In the genomic region with DNA sequence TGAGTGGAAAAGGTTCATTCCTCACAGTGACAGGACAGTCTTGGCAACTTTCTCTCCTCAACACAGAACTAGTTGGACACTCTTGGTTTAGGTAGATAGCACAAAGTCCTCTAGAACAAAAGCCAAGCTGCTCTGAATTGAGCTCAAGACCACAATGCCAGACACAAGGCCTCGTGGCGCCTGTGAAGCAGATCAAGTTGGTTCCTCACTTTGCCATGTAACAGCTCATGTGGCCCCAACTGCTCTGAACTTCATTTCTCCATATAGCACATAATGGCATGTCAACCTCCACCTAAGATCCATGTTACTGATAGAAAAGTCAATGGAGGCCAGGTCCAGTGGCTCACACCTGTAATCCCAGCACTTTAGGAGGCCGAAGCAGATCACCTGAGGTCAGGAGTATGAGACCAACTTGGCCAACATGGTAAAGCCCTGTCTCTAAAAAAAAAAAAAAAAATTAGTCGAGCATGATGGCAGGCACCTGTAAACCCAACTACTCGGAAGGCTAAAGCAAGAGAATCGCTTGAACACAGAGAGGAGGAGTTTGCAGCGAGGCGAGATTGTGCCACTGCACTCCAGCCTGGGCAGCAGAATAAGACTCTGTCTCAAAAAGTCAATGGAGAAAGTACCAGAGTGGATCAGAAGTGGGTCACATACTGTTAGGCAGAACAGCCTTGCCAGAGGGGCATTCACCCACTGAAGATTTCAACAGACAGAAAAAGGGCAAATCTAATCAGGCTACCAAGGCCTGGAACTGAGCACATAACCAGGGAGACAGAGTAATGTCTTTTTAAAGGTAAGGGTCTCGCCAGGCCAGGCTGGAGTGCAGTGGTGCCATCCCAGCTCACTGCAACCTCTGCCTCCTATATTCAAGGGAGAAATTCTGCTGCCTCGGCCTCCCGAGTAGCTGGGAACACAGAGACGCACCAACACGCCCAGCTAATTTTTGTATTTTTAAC, we compare ENCODE assay signal across 15 cellular contexts. TPM values are rescaled to one million over a fixed set of nuclear protein-coding genes. Genes with fewer than 3 reads are reported as not detected.
A peak's percentile ranks its signal among the peaks of the same experiment; 100 is the strongest.
DNase-seq lines count a peak whose midpoint lies in the region; ATAC-seq and TF ChIP-seq lines count a peak whose summit lies in the region.
"Had no signal": no experiment of that assay in that cellular context is flagged by ENCODE, and none has a peak within 500 bp of the region (broad histone marks: within the 10 kb centered on the region; RNA-seq: fewer than 3 reads in every experiment).

No MANE protein-coding gene starts in this region.

- peak overlapping the region; percentile 10 for H3K27ac Mint-ChIP-seq in activated CD4-positive, alpha-beta T cell treated with anti-CD3 and anti-CD28 coated beads for 36 hours
- peak overlapping the region; percentile 77 to 83 for H3K27ac Mint-ChIP-seq in effector memory CD8-positive, alpha-beta T cell

- ATAC-seq in activated CD4-positive, alpha-beta T cell treated with anti-CD3 and anti-CD28 coated beads for 36 hours = no peak
- no peak for ATAC-seq in effector memory CD8-positive, alpha-beta T cell (replicated peaks)
- ATAC-seq in omental fat pad (ENCODE audit: low FRiP score) (peak; percentile 17), GM21529 (IDR thresholded peaks at IDR 0.05; ENCODE audit: unreplicated experiment) (no peak)
- ATAC-seq: lower lobe of right lung had no signal

- H3K36me3 Mint-ChIP-seq in activated CD4-positive, alpha-beta T cell treated with anti-CD3 and anti-CD28 coated beads for 36 hours (ENCODE audit: low read depth) = peaks cover 75% of the 10 kb centered on the region
- H3K36me3 Mint-ChIP-seq in effector memory CD8-positive, alpha-beta T cell (ENCODE audit: insufficient read depth) = peaks cover 100% of the 10 kb centered on the region

- DNase-seq in activated CD4-positive, alpha-beta T cell treated with anti-CD3 and anti-CD28 coated beads for 36 hours = no peak
- no peak for DNase-seq in activated CD4-positive, alpha-beta T cell treated with anti-CD3 and anti-CD28 coated beads, Interleukin-2, amount 50 U/mL, for 48 hours
- no peak for DNase-seq in effector memory CD8-positive, alpha-beta T cell
- no peak for DNase-seq in omental fat pad (ENCODE audit: low spot score)
- DNase-seq in NCI-H1694 (lab: John Stamatoyannopoulos, UW) = no peak
- DNase-seq in GM10248 (ENCODE audit: extremely low spot score) = no peak
- DNase-seq: DMS153, islet precursor cell, lower lobe of right lung, MM.1S, NCI-H187 treated with DMSO at 0.1 percent for 48 hours, testis had no signal

- H3K4me3 ChIP-seq in HEK293 (ENCODE audit: low read depth, low read length) = no peak overlapping the region
- H3K4me3 ChIP-seq: BLaER1 treated with 17β-estradiol and CSF1 and Interleukin-3, amounts not matched to agents 10 nM and 100 nM; lower lobe of right lung; testis had no signal

- no peak overlapping the region for H3K4me3 Mint-ChIP-seq in activated CD4-positive, alpha-beta T cell treated with anti-CD3 and anti-CD28 coated beads for 36 hours
- H3K4me3 Mint-ChIP-seq in effector memory CD8-positive, alpha-beta T cell = peak overlapping the region; percentile 29 to 41

- POLR2A ChIA-PET in activated CD4-positive, alpha-beta T cell treated with anti-CD3 and anti-CD28 coated beads for 36 hours (lab: Charles Lee) = interaction anchor here (0.6 to 1.8 kb wide), 9 partner anchors 9 to 698 kb away, joined by 3 to 16 read pairs (median 5); partner anchors contain the start of genes CPNE1, RBM12 and RBM39
- POLR2A ChIA-PET in HEK293 (lab: Yijun Ruan, JAX) (interaction anchor here (0.6 to 1.5 kb wide), 5 partner anchors 9 to 52 kb away, joined by 3 to 6 read pairs (median 3); partner anchors contain the start of genes PHF20 and RBM39), GM10248 (lab: Yijun Ruan, JAX) (interaction anchor here (0.9 to 2.4 kb wide), 7 partner anchors 8 to 99 kb away, joined by 3 to 19 read pairs (median 3); partner anchors contain the start of genes NFS1 and ROMO1)

- no peaks in the 10 kb centered on the region for H3K9me3 Mint-ChIP-seq in activated CD4-positive, alpha-beta T cell treated with anti-CD3 and anti-CD28 coated beads for 36 hours (ENCODE audit: low read depth)
- H3K9me3 Mint-ChIP-seq in effector memory CD8-positive, alpha-beta T cell = no peaks in the 10 kb centered on the region

- H3K4me1 ChIP-seq in HEK293 (ENCODE audit: control insufficient read depth, insufficient read depth, low read length) = no peaks in the 10 kb centered on the region
- H3K4me1 ChIP-seq: testis had no signal

- H3K27ac ChIP-seq in HEK293 (ENCODE audit: extremely low read depth, low read depth, low read length) = no peak overlapping the region
- H3K27ac ChIP-seq: BLaER1 treated with 17β-estradiol and CSF1 and Interleukin-3, amounts not matched to agents 10 nM and 100 nM; lower lobe of right lung; testis had no signal

- H3K36me3 ChIP-seq in HEK293 (ENCODE audit: control insufficient read depth in 2 of 2, insufficient read depth in 1 of 2, low read length in 2 of 2) = peaks cover 91 to 100% of the 10 kb centered on the region in 2 experiments

- TF ChIP-seq CTCF in HEK293 (tag by site-specific recombination; IDR thresholded peaks at IDR 0.05) (no peak), omental fat pad (IDR thresholded peaks at IDR 0.05) (no peak), GM10248 (IDR thresholded peaks at IDR 0.05; ENCODE audit: control extremely low read depth, extremely low read depth, low read depth, missing control alignments) (no peak)

- CTCF ChIA-PET in activated CD4-positive, alpha-beta T cell treated with anti-CD3 and anti-CD28 coated beads for 36 hours (lab: Charles Lee) = interaction anchor here (0.6 to 1.6 kb wide), 4 partner anchors 10 to 17 kb away, joined by 3 to 4 read pairs (median 4); no protein-coding TSS in a partner anchor
- CTCF ChIA-PET in HEK293 (lab: Yijun Ruan, JAX) = no interaction called here
- CTCF ChIA-PET in GM10248 (lab: Yijun Ruan, JAX) = interaction anchor here (0.7 to 2.1 kb wide), 4 partner anchors 9 to 18 kb away, joined by 3 to 6 read pairs (median 4); no protein-coding TSS in a partner anchor

- no peaks in the 10 kb centered on the region for H3K27me3 Mint-ChIP-seq in activated CD4-positive, alpha-beta T cell treated with anti-CD3 and anti-CD28 coated beads for 36 hours
- no peaks in the 10 kb centered on the region for H3K27me3 Mint-ChIP-seq in effector memory CD8-positive, alpha-beta T cell

- no peaks in the 10 kb centered on the region for H3K9me3 ChIP-seq in HEK293 (ENCODE audit: control insufficient read depth, insufficient read depth, low read depth, low read length)
- H3K9me3 ChIP-seq: BLaER1 treated with 17β-estradiol and CSF1 and Interleukin-3, amounts not matched to agents 10 nM and 100 nM; lower lobe of right lung; testis had no signal

- peaks cover 44% of the 10 kb centered on the region for H3K4me1 Mint-ChIP-seq in activated CD4-positive, alpha-beta T cell treated with anti-CD3 and anti-CD28 coated beads for 36 hours
- H3K4me1 Mint-ChIP-seq in effector memory CD8-positive, alpha-beta T cell (ENCODE audit: low read depth in 2 of 2) = peaks cover 24 to 52% of the 10 kb centered on the region in 2 donors

- intact Hi-C loops in activated CD4-positive, alpha-beta T cell treated with anti-CD3 and anti-CD28 coated beads for 36 hours (cut with DNase I, micrococcal nuclease) = loop anchor here in 1 of 2 experiments (2.0 kb wide), 1 partner anchor 14 kb away; no protein-coding TSS in a partner anchor

TF ChIP-seq in HEK293, 187 proteins besides CTCF, POLR2A, EP300 and RAD21:
- TF ChIP-seq ZNF37A (tag by site-specific recombination; IDR thresholded peaks at IDR 0.05) (no peak), ZNF600 (tag by site-specific recombination; IDR thresholded peaks at IDR 0.05) (peak; percentile 51; the same call in 1 of the 2 replicates), YY1 (tag by site-specific recombination; IDR thresholded peaks at IDR 0.05) (no peak), REPIN1 (tag by site-specific recombination; IDR thresholded peaks at IDR 0.05; ENCODE audit: low read depth) (no peak), HOXA7 (CRISPR knock-in tag; IDR thresholded peaks at IDR 0.05; ENCODE audit: borderline replicate concordance) (no peak), ZEB2 (tag by site-specific recombination; IDR thresholded peaks at IDR 0.05) (no peak)

RNA-seq across cellular contexts. Expression of gene ROMO1, which starts 21.2 kb away (rescaled TPM):
- total RNA-seq in activated CD4-positive, alpha-beta T cell treated with anti-CD3 and anti-CD28 coated beads for 36 hours = 100 to 1,000 TPM in 1 of 2 experiments, 10 to 100 TPM in 1; 50.4 to 112 TPM
- 100 to 1,000 TPM; 160 to 364 (median 237) TPM for total RNA-seq in omental fat pad

RNA-seq across cellular contexts. Expression of gene NFS1, which starts 21.3 kb away (rescaled TPM):
- total RNA-seq in activated CD4-positive, alpha-beta T cell treated with anti-CD3 and anti-CD28 coated beads for 36 hours = 10 to 100 TPM; 43.2 to 44.6 TPM
- 10 to 100 TPM; 16.1 to 32.1 (median 26.6) TPM for total RNA-seq in omental fat pad

RNA-seq across cellular contexts. Expression of gene RBM39, which starts 21.6 kb away (rescaled TPM):
- total RNA-seq in activated CD4-positive, alpha-beta T cell treated with anti-CD3 and anti-CD28 coated beads for 36 hours = 100 to 1,000 TPM; 303 to 356 TPM
- total RNA-seq in omental fat pad = 100 to 1,000 TPM; 231 to 462 (median 427) TPM

RNA-seq across cellular contexts. Expression of gene PHF20, which starts 51.4 kb away (rescaled TPM):
- total RNA-seq in activated CD4-positive, alpha-beta T cell treated with anti-CD3 and anti-CD28 coated beads for 36 hours = 10 to 100 TPM; 54.3 to 61.6 TPM
- 10 to 100 TPM; 51.0 to 71.7 (median 54.8) TPM for total RNA-seq in omental fat pad

RNA-seq across cellular contexts. Expression of gene CPNE1, which starts 55.7 kb away (rescaled TPM):
- total RNA-seq in activated CD4-positive, alpha-beta T cell treated with anti-CD3 and anti-CD28 coated beads for 36 hours = 100 to 1,000 TPM; 249 to 258 TPM
- 100 to 1,000 TPM in 1 of 4 donors, 10 to 100 TPM in 3; 50.7 to 113 (median 85.2) TPM for total RNA-seq in omental fat pad
